In genomic region chrX:355329-356050, GRCh38 we compare ENCODE assay signal across 26 cellular contexts. TPM values are rescaled to one million over a fixed set of nuclear protein-coding genes. Genes with fewer than 3 reads are reported as not detected.
DNase-seq lines count a peak whose midpoint lies in the region; ATAC-seq and TF ChIP-seq lines count a peak whose summit lies in the region.
"Had no signal": no experiment of that assay in that cellular context is flagged by ENCODE, and none has a peak within 500 bp of the region (broad histone marks: within the 10 kb centered on the region; RNA-seq: fewer than 3 reads in every experiment).

No MANE protein-coding gene starts in this region.

- no peaks in the 10 kb centered on the region for H4K20me1 ChIP-seq in OCI-LY7 (ENCODE audit: insufficient read depth, low read length)

- no peaks in the 10 kb centered on the region for H3K9me2 ChIP-seq in OCI-LY7 (ENCODE audit: insufficient read depth, low read length)

- H3K4me2 ChIP-seq in OCI-LY7 (ENCODE audit: low read length) = peak overlapping the region; percentile 17; the same call in 1 of the 2 replicates

- no TSS peak for BruUV-seq in OCI-LY7 (replicated peaks; lab: Mats Ljungman, UMichigan)

- CTCF ChIA-PET in OCI-LY7 (lab: Charles Lee; ENCODE audit: unreplicated experiment) = no interaction called here

- no peak overlapping the region for H3K4me3 ChIP-seq in OCI-LY7 (ENCODE audit: low read depth, low read length, poor library complexity, severe bottlenecking)
- H3K4me3 ChIP-seq: body of pancreas, heart right ventricle, thoracic aorta, vagina had no signal

- H3K27ac ChIP-seq in OCI-LY7 (ENCODE audit: low read depth, low read length, poor library complexity, severe bottlenecking) = no peak overlapping the region
- H3K27ac ChIP-seq: body of pancreas, epithelial cell of prostate, heart right ventricle, thoracic aorta, vagina had no signal

- H3K4me1 ChIP-seq in OCI-LY7 (ENCODE audit: insufficient read depth, low read length, poor library complexity, severe bottlenecking) = no peaks in the 10 kb centered on the region
- H3K4me1 ChIP-seq: body of pancreas, vagina had no signal

- no peak overlapping the region for H3K27ac Mint-ChIP-seq in endothelial cell (ENCODE audit: unreplicated experiment)
- H3K27ac Mint-ChIP-seq: activated CD8-positive, alpha-beta memory T cell treated with anti-CD3 and anti-CD28 coated beads, Interleukin-2, amount 10 ng/mL, durations not matched to agents 7 days and 5 days had no signal

- no peak overlapping the region for H2AFZ ChIP-seq in OCI-LY7 (ENCODE audit: low read length)

- peaks cover 58% of the 10 kb centered on the region for H3K79me2 ChIP-seq in OCI-LY7 (ENCODE audit: insufficient read depth, low read depth, low read length)

- H3K36me3 ChIP-seq in OCI-LY7 (ENCODE audit: insufficient read depth, low read length) = peaks cover 96% of the 10 kb centered on the region

- peak; percentile 14 for DNase-seq in left ventricle myocardium superior
- DNase-seq in Right ventricle myocardium inferior (ENCODE audit: missing footprints) = no peak
- DNase-seq in OCI-LY7 (ENCODE audit: low spot score) = no peak
- DNase-seq in endothelial cell (ENCODE audit: low spot score) = no peak
- DNase-seq in HuH-7 (ENCODE audit: low spot score) = no peak
- DNase-seq in DMS153 treated with DMSO at 0.1 percent for 48 hours (lab: John Stamatoyannopoulos, UW; ENCODE audit: unreplicated experiment) = no peak
- DNase-seq in SHP77 (lab: John Stamatoyannopoulos, UW) = no peak
- DNase-seq: activated CD4-positive, alpha-beta T cell treated with anti-CD3 and anti-CD28 coated beads for 48 hours; activated CD8-positive, alpha-beta memory T cell treated with anti-CD3 and anti-CD28 coated beads, Interleukin-2, amount 10 ng/mL, durations not matched to agents 7 days and 5 days; body of pancreas; DMS 273 treated with DMSO at 0.1 percent for 48 hours; heart right ventricle; NCI-H1417 treated with DMSO at 0.1 percent for 48 hours; NCI-H2081 treated with DMSO at 0.1 percent for 48 hours; NCI-H345; NCI-H82; OCI-M1; SHP77 treated with DMSO at 0.1 percent for 48 hours; stimulated activated CD4-positive, alpha-beta T cell treated with anti-CD3 and anti-CD28 coated beads, Interleukin-4, amount 100 ng/mL, for 1 hour; stimulated activated naive B cell treated with anti-CD40 and anti-IgM and Interleukin-4, amounts not matched to agents 10 μg/mL and 1 μg/mL and 100 μg/mL, for 72 hours; SW 1271 had no signal

- peaks cover 40% of the 10 kb centered on the region for H3K36me3 Mint-ChIP-seq in endothelial cell (ENCODE audit: low read depth, unreplicated experiment)

- peaks cover 13% of the 10 kb centered on the region for H3K4me1 Mint-ChIP-seq in endothelial cell (ENCODE audit: unreplicated experiment)

- no peaks in the 10 kb centered on the region for H3K9me3 ChIP-seq in OCI-LY7 (ENCODE audit: low read length)

- peaks cover 20% of the 10 kb centered on the region for H3K27me3 Mint-ChIP-seq in endothelial cell (ENCODE audit: unreplicated experiment)
- H3K27me3 Mint-ChIP-seq: activated CD8-positive, alpha-beta memory T cell treated with anti-CD3 and anti-CD28 coated beads, Interleukin-2, amount 10 ng/mL, durations not matched to agents 7 days and 5 days; activated T-helper 17 cell treated with anti-CD3 and anti-CD28 coated beads, Interleukin-2, amount 50 U/mL, for 72 hours; stimulated activated naive B cell treated with anti-CD40 and anti-IgM and Interleukin-4, amounts not matched to agents 10 μg/mL and 1 μg/mL and 100 μg/mL, for 72 hours had no signal

- peak overlapping the region; percentile 63 for H3K4me3 Mint-ChIP-seq in endothelial cell (ENCODE audit: unreplicated experiment)
- H3K4me3 Mint-ChIP-seq: activated CD8-positive, alpha-beta memory T cell treated with anti-CD3 and anti-CD28 coated beads, Interleukin-2, amount 10 ng/mL, durations not matched to agents 7 days and 5 days; CD14-positive monocyte; stimulated activated naive B cell treated with anti-CD40 and anti-IgM and Interleukin-4, amounts not matched to agents 10 μg/mL and 1 μg/mL and 100 μg/mL, for 72 hours had no signal

- intact Hi-C loops in left ventricle myocardium superior (cut with micrococcal nuclease) = no loop called here
- intact Hi-C loops in Right ventricle myocardium inferior (cut with DNase I) = no loop called here
- intact Hi-C loops in OCI-LY7 (cut with micrococcal nuclease; ENCODE audit: unreplicated experiment) = no loop called here

- H3K9me3 Mint-ChIP-seq in endothelial cell (ENCODE audit: unreplicated experiment) = no peaks in the 10 kb centered on the region

- no peak for ATAC-seq in left ventricle myocardium superior
- no peak for ATAC-seq in Right ventricle myocardium inferior
- ATAC-seq: activated CD8-positive, alpha-beta memory T cell treated with anti-CD3 and anti-CD28 coated beads, Interleukin-2, amount 10 ng/mL, durations not matched to agents 7 days and 5 days; activated T-helper 17 cell treated with anti-CD3 and anti-CD28 coated beads, Interleukin-2, amount 50 U/mL, for 72 hours; body of pancreas; stimulated activated naive B cell treated with anti-CD40 and anti-IgM and Interleukin-4, amounts not matched to agents 10 μg/mL and 1 μg/mL and 100 μg/mL, for 72 hours had no signal

- TF ChIP-seq CTCF in OCI-LY7 (conservative IDR thresholded peaks at IDR 0.05; ENCODE audit: low read length) = no peak
- TF ChIP-seq CTCF in endothelial cell (IDR thresholded peaks at IDR 0.05; ENCODE audit: unreplicated experiment) = no peak

- POLR2A ChIA-PET in OCI-LY7 (lab: Charles Lee) = no interaction called here

RNA-seq across cellular contexts. Expression of gene PPP2R3B, which starts 31.2 kb away (rescaled TPM):
- total RNA-seq in left ventricle myocardium superior = 194 TPM
- total RNA-seq in Right ventricle myocardium inferior = 164 TPM
- total RNA-seq in OCI-LY7 (2014; rRNA removed; shearing (Covaris generic)) = 311 and 342 TPM in 2 replicates
- total RNA-seq in OCI-LY7 (2022) = 270 and 301 TPM in 2 replicates
- total RNA-seq in endothelial cell (ENCODE audit: unreplicated experiment) = 44.0 TPM

RNA-seq across cellular contexts. Expression of gene GTPBP6, which starts 36.9 kb away (rescaled TPM):
- 51.9 TPM for total RNA-seq in left ventricle myocardium superior
- 51.4 TPM for total RNA-seq in Right ventricle myocardium inferior
- 36.3 and 40.4 TPM in 2 replicates for total RNA-seq in OCI-LY7 (2014; rRNA removed; shearing (Covaris generic))
- total RNA-seq in OCI-LY7 (2022) = 53.6 and 53.9 TPM in 2 replicates
- 47.2 TPM for total RNA-seq in endothelial cell (ENCODE audit: unreplicated experiment)
